Comparison of ENCODE assay signal across 3 cellular contexts in the genomic region with DNA sequence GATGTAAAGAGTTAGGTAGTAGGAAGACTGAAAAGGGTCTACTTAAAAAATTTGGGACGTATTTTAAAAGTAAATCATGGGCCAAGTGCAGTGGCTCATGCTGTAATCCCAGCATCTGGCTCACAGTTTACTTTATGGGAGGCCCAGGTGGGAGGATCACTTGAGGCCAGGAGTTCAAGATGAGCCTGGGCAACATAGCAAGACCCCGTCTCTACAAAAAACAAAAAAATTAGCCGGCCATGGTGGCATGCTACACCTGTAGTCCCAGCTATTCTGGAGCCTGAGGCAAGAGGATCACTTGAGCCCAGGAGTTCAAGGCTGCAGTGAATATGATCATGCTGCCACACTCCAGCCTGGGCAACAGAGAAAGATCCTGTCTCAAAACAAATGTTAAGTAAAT.
TF ChIP-seq lines count a peak whose summit lies in the region.

No MANE protein-coding gene starts in this region.

TF ChIP-seq in HepG2, 621 proteins besides CTCF, POLR2A, EP300 and RAD21:
- TF ChIP-seq, protein P1, sequence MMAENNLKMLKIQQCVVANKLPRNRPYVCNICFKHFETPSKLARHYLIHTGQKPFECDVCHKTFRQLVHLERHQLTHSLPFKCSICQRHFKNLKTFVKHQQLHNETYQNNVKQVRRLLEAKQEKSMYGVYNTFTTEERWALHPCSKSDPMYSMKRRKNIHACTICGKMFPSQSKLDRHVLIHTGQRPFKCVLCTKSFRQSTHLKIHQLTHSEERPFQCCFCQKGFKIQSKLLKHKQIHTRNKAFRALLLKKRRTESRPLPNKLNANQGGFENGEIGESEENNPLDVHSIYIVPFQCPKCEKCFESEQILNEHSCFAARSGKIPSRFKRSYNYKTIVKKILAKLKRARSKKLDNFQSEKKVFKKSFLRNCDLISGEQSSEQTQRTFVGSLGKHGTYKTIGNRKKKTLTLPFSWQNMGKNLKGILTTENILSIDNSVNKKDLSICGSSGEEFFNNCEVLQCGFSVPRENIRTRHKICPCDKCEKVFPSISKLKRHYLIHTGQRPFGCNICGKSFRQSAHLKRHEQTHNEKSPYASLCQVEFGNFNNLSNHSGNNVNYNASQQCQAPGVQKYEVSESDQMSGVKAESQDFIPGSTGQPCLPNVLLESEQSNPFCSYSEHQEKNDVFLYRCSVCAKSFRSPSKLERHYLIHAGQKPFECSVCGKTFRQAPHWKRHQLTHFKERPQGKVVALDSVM (CRISPR knock-in tag; IDR thresholded peaks at IDR 0.05), result peak; percentile 72
- TF ChIP-seq RCOR2 (CRISPR knock-in tag; IDR thresholded peaks at IDR 0.05) (no peak), ZNF121 (CRISPR knock-in tag; IDR thresholded peaks at IDR 0.05) (peak; percentile 74)
- TF ChIP-seq, protein P2, sequence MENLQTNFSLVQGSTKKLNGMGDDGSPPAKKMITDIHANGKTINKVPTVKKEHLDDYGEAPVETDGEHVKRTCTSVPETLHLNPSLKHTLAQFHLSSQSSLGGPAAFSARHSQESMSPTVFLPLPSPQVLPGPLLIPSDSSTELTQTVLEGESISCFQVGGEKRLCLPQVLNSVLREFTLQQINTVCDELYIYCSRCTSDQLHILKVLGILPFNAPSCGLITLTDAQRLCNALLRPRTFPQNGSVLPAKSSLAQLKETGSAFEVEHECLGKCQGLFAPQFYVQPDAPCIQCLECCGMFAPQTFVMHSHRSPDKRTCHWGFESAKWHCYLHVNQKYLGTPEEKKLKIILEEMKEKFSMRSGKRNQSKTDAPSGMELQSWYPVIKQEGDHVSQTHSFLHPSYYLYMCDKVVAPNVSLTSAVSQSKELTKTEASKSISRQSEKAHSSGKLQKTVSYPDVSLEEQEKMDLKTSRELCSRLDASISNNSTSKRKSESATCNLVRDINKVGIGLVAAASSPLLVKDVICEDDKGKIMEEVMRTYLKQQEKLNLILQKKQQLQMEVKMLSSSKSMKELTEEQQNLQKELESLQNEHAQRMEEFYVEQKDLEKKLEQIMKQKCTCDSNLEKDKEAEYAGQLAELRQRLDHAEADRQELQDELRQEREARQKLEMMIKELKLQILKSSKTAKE (CRISPR knock-in tag; IDR thresholded peaks at IDR 0.05; ENCODE audit: borderline replicate concordance), result no peak

TF ChIP-seq in HEK293, 187 proteins besides CTCF, POLR2A, EP300 and RAD21:
- TF ChIP-seq, protein P3, sequence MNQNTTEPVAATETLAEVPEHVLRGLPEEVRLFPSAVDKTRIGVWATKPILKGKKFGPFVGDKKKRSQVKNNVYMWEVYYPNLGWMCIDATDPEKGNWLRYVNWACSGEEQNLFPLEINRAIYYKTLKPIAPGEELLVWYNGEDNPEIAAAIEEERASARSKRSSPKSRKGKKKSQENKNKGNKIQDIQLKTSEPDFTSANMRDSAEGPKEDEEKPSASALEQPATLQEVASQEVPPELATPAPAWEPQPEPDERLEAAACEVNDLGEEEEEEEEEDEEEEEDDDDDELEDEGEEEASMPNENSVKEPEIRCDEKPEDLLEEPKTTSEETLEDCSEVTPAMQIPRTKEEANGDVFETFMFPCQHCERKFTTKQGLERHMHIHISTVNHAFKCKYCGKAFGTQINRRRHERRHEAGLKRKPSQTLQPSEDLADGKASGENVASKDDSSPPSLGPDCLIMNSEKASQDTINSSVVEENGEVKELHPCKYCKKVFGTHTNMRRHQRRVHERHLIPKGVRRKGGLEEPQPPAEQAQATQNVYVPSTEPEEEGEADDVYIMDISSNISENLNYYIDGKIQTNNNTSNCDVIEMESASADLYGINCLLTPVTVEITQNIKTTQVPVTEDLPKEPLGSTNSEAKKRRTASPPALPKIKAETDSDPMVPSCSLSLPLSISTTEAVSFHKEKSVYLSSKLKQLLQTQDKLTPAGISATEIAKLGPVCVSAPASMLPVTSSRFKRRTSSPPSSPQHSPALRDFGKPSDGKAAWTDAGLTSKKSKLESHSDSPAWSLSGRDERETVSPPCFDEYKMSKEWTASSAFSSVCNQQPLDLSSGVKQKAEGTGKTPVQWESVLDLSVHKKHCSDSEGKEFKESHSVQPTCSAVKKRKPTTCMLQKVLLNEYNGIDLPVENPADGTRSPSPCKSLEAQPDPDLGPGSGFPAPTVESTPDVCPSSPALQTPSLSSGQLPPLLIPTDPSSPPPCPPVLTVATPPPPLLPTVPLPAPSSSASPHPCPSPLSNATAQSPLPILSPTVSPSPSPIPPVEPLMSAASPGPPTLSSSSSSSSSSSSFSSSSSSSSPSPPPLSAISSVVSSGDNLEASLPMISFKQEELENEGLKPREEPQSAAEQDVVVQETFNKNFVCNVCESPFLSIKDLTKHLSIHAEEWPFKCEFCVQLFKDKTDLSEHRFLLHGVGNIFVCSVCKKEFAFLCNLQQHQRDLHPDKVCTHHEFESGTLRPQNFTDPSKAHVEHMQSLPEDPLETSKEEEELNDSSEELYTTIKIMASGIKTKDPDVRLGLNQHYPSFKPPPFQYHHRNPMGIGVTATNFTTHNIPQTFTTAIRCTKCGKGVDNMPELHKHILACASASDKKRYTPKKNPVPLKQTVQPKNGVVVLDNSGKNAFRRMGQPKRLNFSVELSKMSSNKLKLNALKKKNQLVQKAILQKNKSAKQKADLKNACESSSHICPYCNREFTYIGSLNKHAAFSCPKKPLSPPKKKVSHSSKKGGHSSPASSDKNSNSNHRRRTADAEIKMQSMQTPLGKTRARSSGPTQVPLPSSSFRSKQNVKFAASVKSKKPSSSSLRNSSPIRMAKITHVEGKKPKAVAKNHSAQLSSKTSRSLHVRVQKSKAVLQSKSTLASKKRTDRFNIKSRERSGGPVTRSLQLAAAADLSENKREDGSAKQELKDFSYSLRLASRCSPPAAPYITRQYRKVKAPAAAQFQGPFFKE (tag by site-specific recombination; IDR thresholded peaks at IDR 0.05; ENCODE audit: borderline replicate concordance), result no peak
- TF ChIP-seq ZNF121 (tag by site-specific recombination; IDR thresholded peaks at IDR 0.05) (peak; percentile 66), ZNF394 (tag by site-specific recombination; IDR thresholded peaks at IDR 0.05; ENCODE audit: borderline replicate concordance) (no peak), ZNF768 (tag by site-specific recombination; IDR thresholded peaks at IDR 0.05) (no peak)

TF ChIP-seq in WTC11, 78 proteins besides CTCF, POLR2A, EP300 and RAD21:
- TF ChIP-seq ZNF121 (CRISPR knock-in tag; IDR thresholded peaks at IDR 0.05), result peak; percentile 51; the same call in 1 of the 2 replicates
- TF ChIP-seq, protein P4, sequence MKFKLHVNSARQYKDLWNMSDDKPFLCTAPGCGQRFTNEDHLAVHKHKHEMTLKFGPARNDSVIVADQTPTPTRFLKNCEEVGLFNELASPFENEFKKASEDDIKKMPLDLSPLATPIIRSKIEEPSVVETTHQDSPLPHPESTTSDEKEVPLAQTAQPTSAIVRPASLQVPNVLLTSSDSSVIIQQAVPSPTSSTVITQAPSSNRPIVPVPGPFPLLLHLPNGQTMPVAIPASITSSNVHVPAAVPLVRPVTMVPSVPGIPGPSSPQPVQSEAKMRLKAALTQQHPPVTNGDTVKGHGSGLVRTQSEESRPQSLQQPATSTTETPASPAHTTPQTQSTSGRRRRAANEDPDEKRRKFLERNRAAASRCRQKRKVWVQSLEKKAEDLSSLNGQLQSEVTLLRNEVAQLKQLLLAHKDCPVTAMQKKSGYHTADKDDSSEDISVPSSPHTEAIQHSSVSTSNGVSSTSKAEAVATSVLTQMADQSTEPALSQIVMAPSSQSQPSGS (CRISPR knock-in tag; IDR thresholded peaks at IDR 0.05; ENCODE audit: borderline replicate concordance, low read depth), result no peak
TF ChIP-seq in WTC11: peak in this region for 1.
